Comparison of ENCODE assay signal across 17 cellular contexts in the genomic region with DNA sequence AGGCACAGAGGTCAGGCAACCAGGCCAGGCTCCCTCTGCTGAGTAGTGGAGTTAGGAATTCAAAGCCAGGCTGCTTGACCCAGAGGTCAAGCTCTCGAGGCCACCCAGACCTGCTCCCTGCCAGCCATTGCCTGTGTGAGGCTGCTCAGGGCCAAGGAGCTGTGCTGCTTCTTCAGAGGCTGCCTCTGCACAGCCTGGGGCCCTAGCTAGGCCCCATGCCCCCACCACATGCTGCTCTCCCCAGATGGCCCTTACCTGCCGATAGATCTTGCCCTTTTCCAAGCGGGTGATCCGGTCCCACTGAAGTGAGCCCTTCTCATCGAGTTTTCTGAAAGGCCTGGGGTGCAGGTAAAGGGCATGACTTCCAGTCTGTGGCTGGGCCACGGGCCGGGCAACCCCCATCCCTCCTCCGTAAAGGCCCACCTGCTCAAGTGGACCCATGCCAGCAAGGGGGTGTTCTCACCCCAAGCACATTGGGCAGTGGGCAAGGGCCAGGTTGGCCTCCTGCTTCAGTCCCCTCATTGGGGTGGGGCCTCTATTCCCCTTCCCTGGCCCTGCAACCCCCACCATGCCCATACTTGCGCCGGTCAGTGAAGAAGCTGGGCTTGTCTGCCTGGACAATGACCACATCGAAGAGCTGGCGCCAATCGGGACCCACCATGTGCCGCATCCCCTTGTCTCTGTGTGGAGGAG. TPM values are rescaled to one million over a fixed set of nuclear protein-coding genes. Genes with fewer than 3 reads are reported as not detected.
DNase-seq lines count a peak whose midpoint lies in the region; ATAC-seq, FAIRE-seq and TF ChIP-seq lines count a peak whose summit lies in the region.
"Had no signal": no experiment of that assay in that cellular context is flagged by ENCODE, and none has a peak within 500 bp of the region (broad histone marks: within the 10 kb centered on the region; RNA-seq: fewer than 3 reads in every experiment).

No MANE protein-coding gene starts in this region.

- H3K36me3 ChIP-seq in stomach: peaks cover 0 to 58% (median 52%) of the 10 kb centered on the region in 4 donors

- H3K27me3 Mint-ChIP-seq in stimulated activated memory B cell treated with anti-CD40 and anti-IgM and Interleukin-4, amounts not matched to agents 10 μg/mL and 1 μg/mL and 100 μg/mL, for 72 hours: no peaks in the 10 kb centered on the region
- H3K27me3 Mint-ChIP-seq: central memory CD8-positive, alpha-beta T cell; T-helper 17 cell had no signal

- H3K9me3 ChIP-seq in stomach: no peaks in the 10 kb centered on the region

- DNase-seq in D721Med (ENCODE audit: insufficient read length, low spot score) (peak; percentile 13), RWPE1 (ENCODE audit: low spot score) (no peak), left ventricle myocardium superior (peak; percentile 31), posterior vena cava (ENCODE audit: low spot score) (peak; percentile 81), stomach (no peak), NCI-H1417 treated with DMSO at 0.1 percent for 48 hours (lab: John Stamatoyannopoulos, UW) (no peak)
- DNase-seq: erythroblast, hypothalamus, NCI-H146, NCI-H510A treated with DMSO at 0.1 percent for 48 hours, T-helper 17 cell had no signal

- no peaks in the 10 kb centered on the region for H3K27me3 ChIP-seq in stomach

- TF ChIP-seq POLR2A in stomach (IDR thresholded peaks at IDR 0.05): no peak

- 89 to 93% (median 89%) methylated on average over 8 to 14 of the region's 14 CpGs for WGBS in stomach, 5 donors

- no peaks in the 10 kb centered on the region for H3K36me3 Mint-ChIP-seq in stimulated activated memory B cell treated with anti-CD40 and anti-IgM and Interleukin-4, amounts not matched to agents 10 μg/mL and 1 μg/mL and 100 μg/mL, for 72 hours

- no peak overlapping the region for H3K4me3 Mint-ChIP-seq in stimulated activated memory B cell treated with anti-CD40 and anti-IgM and Interleukin-4, amounts not matched to agents 10 μg/mL and 1 μg/mL and 100 μg/mL, for 72 hours
- H3K4me3 Mint-ChIP-seq: central memory CD8-positive, alpha-beta T cell; T-helper 17 cell had no signal

- intact Hi-C loops in left ventricle myocardium superior (cut with micrococcal nuclease): no loop called here
- intact Hi-C loops in posterior vena cava (cut with DNase I): no loop called here
- intact Hi-C loops in stomach (cut with DNase I; ENCODE audit: low total_unique reads): no loop called here

- peaks cover under 1% of the 10 kb centered on the region for H3K4me1 Mint-ChIP-seq in stimulated activated memory B cell treated with anti-CD40 and anti-IgM and Interleukin-4, amounts not matched to agents 10 μg/mL and 1 μg/mL and 100 μg/mL, for 72 hours
- H3K4me1 Mint-ChIP-seq: T-helper 17 cell had no signal

- H3K27ac Mint-ChIP-seq in stimulated activated memory B cell treated with anti-CD40 and anti-IgM and Interleukin-4, amounts not matched to agents 10 μg/mL and 1 μg/mL and 100 μg/mL, for 72 hours: no peak overlapping the region
- H3K27ac Mint-ChIP-seq: T-helper 17 cell had no signal

- peak overlapping the region; percentile 60 for H3K27ac ChIP-seq in RWPE1
- H3K27ac ChIP-seq in stomach: no peak overlapping the region

- peaks cover 2 to 41% (median 21%) of the 10 kb centered on the region in 4 donors for H3K4me1 ChIP-seq in stomach

- no peak for FAIRE-seq in D721Med (lab: Jason Lieb, UNC)
- FAIRE-seq: K562, urothelium cell line had no signal

- H3K9me3 Mint-ChIP-seq in stimulated activated memory B cell treated with anti-CD40 and anti-IgM and Interleukin-4, amounts not matched to agents 10 μg/mL and 1 μg/mL and 100 μg/mL, for 72 hours: no peaks in the 10 kb centered on the region
- H3K9me3 Mint-ChIP-seq: central memory CD8-positive, alpha-beta T cell had no signal

- H3K4me3 ChIP-seq in stomach: no peak overlapping the region
- H3K4me3 ChIP-seq: K562 had no signal

- ATAC-seq in left ventricle myocardium superior (no peak), HG02885 (IDR thresholded peaks at IDR 0.05; ENCODE audit: poor library complexity, unreplicated experiment) (no peak)
- ATAC-seq in stimulated activated memory B cell treated with anti-CD40 and anti-IgM and Interleukin-4, amounts not matched to agents 10 μg/mL and 1 μg/mL and 100 μg/mL, for 72 hours: no peak
- ATAC-seq: K562, T-helper 17 cell had no signal

- TF ChIP-seq CTCF in D721Med (IDR thresholded peaks at IDR 0.05; ENCODE audit: insufficient read depth, missing control alignments): no peak
- TF ChIP-seq CTCF in RWPE1 (conservative IDR thresholded peaks at IDR 0.05; ENCODE audit: low read depth): no peak
- no peak for TF ChIP-seq CTCF in stomach (IDR thresholded peaks at IDR 0.05)

- POLR2A ChIA-PET in RWPE1 (lab: Yijun Ruan, JAX; ENCODE audit: low non-redundant PET): no interaction called here

- CTCF ChIA-PET in RWPE1 (lab: Yijun Ruan, JAX): interaction anchor here (0.6 to 1.1 kb wide), 2 partner anchors 8 to 52 kb away, joined by 3 read pairs; no protein-coding TSS in a partner anchor

- TF ChIP-seq EP300 in stomach (IDR thresholded peaks at IDR 0.05): no peak

RNA-seq across cellular contexts. Expression of gene NT5DC2, which starts 6.5 kb away (rescaled TPM):
- 68.3 TPM for total RNA-seq in left ventricle myocardium superior
- total RNA-seq in posterior vena cava: 10 to 100 TPM; 42.7 to 48.6 TPM
- total RNA-seq in stomach: 10 to 100 TPM in 4 of 5 donors, 1 to 10 TPM in 1; 4.6 to 26.8 (median 19.5) TPM
- 10 to 100 TPM; 15.6 to 56.2 (median 27.7) TPM for polyA plus RNA-seq in stomach

RNA-seq across cellular contexts. Expression of gene UQCC5, which starts 9.2 kb away (rescaled TPM):
- total RNA-seq in left ventricle myocardium superior (58.7 TPM), posterior vena cava (10 to 100 TPM; 13.8 to 22.8 TPM), stomach (10 to 100 TPM in 1 of 5 donors, 1 to 10 TPM in 2, not detected in 2; 1.3 to 26.3 (median 2.8) TPM)
- 10 to 100 TPM; 22.7 to 58.5 (median 25.3) TPM for polyA plus RNA-seq in stomach

RNA-seq across cellular contexts. Expression of gene STAB1, which starts 32.0 kb away (rescaled TPM):
- total RNA-seq in left ventricle myocardium superior (69.7 TPM), posterior vena cava (100 to 1,000 TPM; 303 to 498 TPM), stomach (100 to 1,000 TPM in 2 of 5 donors, 10 to 100 TPM in 3; 51.6 to 295 (median 79.9) TPM)
- polyA plus RNA-seq in stomach: 10 to 100 TPM; 33.7 to 55.3 (median 48.6) TPM
- total RNA-seq: osteocyte had no signal

Comparison
In these comparisons a context has a peak if more than half of its experiments do, and no peak if none do; other contexts are left out.
1. DNase-seq: peak in D721Med (single experiment), left ventricle myocardium superior (single experiment) and posterior vena cava (single experiment); none in RWPE1 (single experiment), stomach (single experiment) and NCI-H1417 treated with DMSO at 0.1 percent for 48 hours (single experiment).